1 cellular context compared by ENCODE assay signal in the genomic region with DNA sequence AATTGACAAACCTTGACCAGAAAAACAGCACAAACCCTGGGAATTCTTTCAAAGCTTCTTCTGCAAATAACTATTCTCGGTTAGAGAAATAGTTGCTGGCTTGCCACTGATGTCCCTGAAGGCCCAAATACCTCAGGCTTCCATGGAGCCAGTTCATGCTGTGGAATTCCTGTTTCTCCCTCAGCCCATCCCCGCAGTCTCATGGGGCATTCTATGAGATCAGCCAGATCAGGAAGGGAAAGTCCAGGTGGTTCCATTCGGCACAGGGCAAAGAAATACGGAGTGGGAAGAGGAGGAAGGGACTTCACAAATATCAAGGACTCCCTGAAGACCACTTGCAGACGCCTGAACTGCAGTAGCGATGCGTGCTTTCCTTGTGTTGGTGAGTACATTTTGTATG.
TF ChIP-seq lines count a peak whose summit lies in the region.

No MANE protein-coding gene starts in this region.

TF ChIP-seq in HepG2, 621 proteins besides CTCF, POLR2A, EP300 and RAD21 (continued from another document):
- TF ChIP-seq LCORL (IDR thresholded peaks at IDR 0.05) (no peak), LCORL (CRISPR knock-in tag; IDR thresholded peaks at IDR 0.05) (no peak), HNRNPLL (IDR thresholded peaks at IDR 0.05; ENCODE audit: low read depth, low read length, poor library complexity, severe bottlenecking) (no peak), HOXA5 (CRISPR knock-in tag; IDR thresholded peaks at IDR 0.05) (no peak), DNMT3B (CRISPR knock-in tag; conservative IDR thresholded peaks at IDR 0.05) (no peak), CBX5 (CRISPR knock-in tag; IDR thresholded peaks at IDR 0.05; ENCODE audit: borderline replicate concordance) (no peak)
